Comparison of ENCODE assay signal across 8 cellular contexts in the genomic region with DNA sequence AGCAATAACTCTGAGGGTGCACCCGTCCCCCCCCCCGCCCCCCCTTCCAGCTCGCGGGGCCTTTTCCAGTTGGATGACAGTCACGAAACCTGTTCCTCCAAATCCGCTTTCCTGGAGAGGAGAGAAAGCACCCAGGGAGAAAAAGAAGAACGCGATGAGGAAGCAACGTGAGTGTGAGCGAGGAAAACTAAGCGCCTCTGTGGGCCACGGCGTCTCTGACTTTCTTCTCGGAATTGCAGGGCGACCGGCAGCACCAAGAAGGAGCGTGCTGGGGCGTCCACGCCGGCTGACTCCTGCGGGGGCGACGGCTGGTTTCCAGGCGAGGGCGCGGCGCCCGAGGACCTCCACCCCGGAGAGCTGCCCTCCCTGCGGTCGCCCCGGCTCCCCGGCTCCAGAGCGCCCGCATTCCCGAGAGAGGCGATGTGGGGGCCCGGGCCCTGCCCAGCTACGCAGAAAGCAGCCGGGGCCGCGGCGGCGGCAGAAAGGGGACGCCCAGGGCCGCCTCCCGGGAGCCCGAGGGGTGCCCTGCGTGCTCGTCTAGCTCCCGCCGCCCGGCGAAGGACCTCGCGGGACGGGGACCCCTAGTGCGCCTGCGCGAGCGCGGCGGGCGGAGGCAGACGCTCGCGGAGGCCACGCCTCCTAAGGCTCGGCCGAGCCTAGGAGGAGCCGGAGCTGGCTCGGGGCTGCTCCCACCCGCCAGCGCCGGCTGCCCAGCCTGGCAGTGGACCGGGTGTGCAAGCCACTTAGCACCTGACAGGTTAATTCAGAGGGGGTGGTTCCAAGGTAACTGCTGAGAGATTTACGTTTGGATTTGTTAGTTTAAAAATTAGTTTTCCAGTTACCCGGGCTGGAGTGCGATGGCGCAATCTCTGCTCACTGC. TPM values are rescaled to one million over a fixed set of nuclear protein-coding genes. Genes with fewer than 3 reads are reported as not detected.
DNase-seq lines count a peak whose midpoint lies in the region; ATAC-seq and TF ChIP-seq lines count a peak whose summit lies in the region.

No MANE protein-coding gene starts in this region.

- DNase-seq in AG09309 (ENCODE audit: low read depth) = peak; percentile 14
- peak; percentile 70 for DNase-seq in NCI-H446 treated with DMSO at 0.1 percent for 48 hours (lab: John Stamatoyannopoulos, UW)
- peak; percentile 77 for DNase-seq in activated CD4-positive, alpha-beta T cell treated with anti-CD3 and anti-CD28 coated beads for 1 hour
- DNase-seq in cerebellum (ENCODE audit: low spot score) = peak; percentile 97
- DNase-seq in kidney glomerular epithelial cell (lab: John Stamatoyannopoulos, UW) = peak; percentile 58
- peak; percentile 69 to 80 for DNase-seq in stimulated activated CD4-positive, alpha-beta T cell treated with anti-CD3 and anti-CD28 coated beads, Interleukin-15, amount 100 ng/mL, for 48 hours (ENCODE audit: low read depth in 2 of 2)

- peak overlapping the region; percentile 51 for H3K4me3 ChIP-seq in AG09309 (ENCODE audit: control insufficient read depth, low read depth, low read length)

- ATAC-seq in GM19043 (IDR thresholded peaks at IDR 0.05; ENCODE audit: low read depth, unreplicated experiment) = peak; percentile 78
- ATAC-seq in HG03354 (IDR thresholded peaks at IDR 0.05; ENCODE audit: poor library complexity, severe bottlenecking, unreplicated experiment) = peak; percentile 91

- no peak for TF ChIP-seq CTCF in AG09309 (IDR thresholded peaks at IDR 0.05; ENCODE audit: control insufficient read depth, insufficient read depth, low read depth, low read length, missing control alignments)

RNA-seq across cellular contexts. Expression of gene ADIPOQ, which starts 15.3 kb away (rescaled TPM):
- 0.27 TPM for total RNA-seq in cerebellum

RNA-seq across cellular contexts. Expression of gene RFC4, which starts 20.9 kb away (rescaled TPM):
- total RNA-seq in cerebellum = 28.1 TPM

RNA-seq across cellular contexts. Expression of gene EIF4A2, which starts 43.8 kb away (rescaled TPM):
- 535 TPM for total RNA-seq in cerebellum

Comparison
In these comparisons a context has a peak if more than half of its experiments do, and no peak if none do; other contexts are left out.
1. Peak in every context shown above with its lines: DNase-seq, ATAC-seq and H3K4me3 ChIP-seq.
2. DNase-seq: peak in every context shown above with its lines; median percentile 97 in cerebellum; 77 in activated CD4-positive, alpha-beta T cell treated with anti-CD3 and anti-CD28 coated beads for 1 hour; 74 in stimulated activated CD4-positive, alpha-beta T cell treated with anti-CD3 and anti-CD28 coated beads, Interleukin-15, amount 100 ng/mL, for 48 hours; 70 in NCI-H446 treated with DMSO at 0.1 percent for 48 hours; 58 in kidney glomerular epithelial cell; 14 in AG09309.